ENCODE assay signal across 16 cellular contexts in genomic region chr3:43584043-43584826, GRCh38. TPM values are rescaled to one million over a fixed set of nuclear protein-coding genes. Genes with fewer than 3 reads are reported as not detected.
DNase-seq lines count a peak whose midpoint lies in the region; ATAC-seq, FAIRE-seq and TF ChIP-seq lines count a peak whose summit lies in the region.
"Had no signal": no experiment of that assay in that cellular context is flagged by ENCODE, and none has a peak within 500 bp of the region (broad histone marks: within the 10 kb centered on the region; RNA-seq: fewer than 3 reads in every experiment).

No MANE protein-coding gene starts in this region.

- H3K27ac ChIP-seq in GM23248 = no peak overlapping the region
- H3K27ac ChIP-seq in K562 (ENCODE audit: extremely low read depth, low read depth, low read length) = peak overlapping the region; percentile 77
- H3K27ac ChIP-seq in naive thymus-derived CD4-positive, alpha-beta T cell (ENCODE audit: low read depth, low read length) = no peak overlapping the region
- H3K27ac ChIP-seq in upper lobe of right lung = no peak overlapping the region
- H3K27ac ChIP-seq: colonic mucosa, SK-N-MC, spleen had no signal

- peak in 1 of 2 experiments; percentile 39; a peak in 2 of 4 replicates for TF ChIP-seq RAD21 in K562 (CRISPR knock-in tag; conservative IDR thresholded peaks at IDR 0.05 in 1 of 2, IDR thresholded peaks at IDR 0.05 in 1 of 2)

- H3K27me3 Mint-ChIP-seq in naive thymus-derived CD4-positive, alpha-beta T cell = no peaks in the 10 kb centered on the region

- peak; percentile 89 for FAIRE-seq in K562 (lab: Jason Lieb, UNC)
- FAIRE-seq: GM12892 had no signal

- H3K36me3 ChIP-seq in GM23248 (ENCODE audit: low read depth) (no peaks in the 10 kb centered on the region), K562 (ENCODE audit: control insufficient read depth, insufficient read depth, low read length) (peaks cover 4% of the 10 kb centered on the region; the same call in 1 of the 3 replicates), upper lobe of right lung (no peaks in the 10 kb centered on the region)
- no peaks in the 10 kb centered on the region for H3K36me3 ChIP-seq in naive thymus-derived CD4-positive, alpha-beta T cell (ENCODE audit: control insufficient read depth in 2 of 3, insufficient read depth in 3 of 3, low read length in 3 of 3)
- H3K36me3 ChIP-seq: colonic mucosa, thoracic aorta had no signal

- in situ Hi-C loops in GM23248 (cut with MboI) (no loop called here), K562 (cut with MboI) (no loop called here)

- intact Hi-C loops in K562 (cut with micrococcal nuclease) = loop anchor here (5.0 kb wide), 1 partner anchor 38 kb away; the partner anchor contains the start of gene ANO10
- intact Hi-C loops in naive thymus-derived CD4-positive, alpha-beta T cell (cut with micrococcal nuclease) = no loop called here
- intact Hi-C loops in upper lobe of right lung (cut with DNase I) = no loop called here

- 0 out of 2 replicates have a peak, but pooled peaks have one; percentile 29 for TF ChIP-seq EP300 in K562 (IDR thresholded peaks at IDR 0.05; ENCODE audit: low read length)

- peaks cover 0 to 16% (median 7%) of the 10 kb centered on the region in 5 donors for H3K36me3 Mint-ChIP-seq in naive thymus-derived CD4-positive, alpha-beta T cell

- H3K4me1 ChIP-seq in GM23248 (ENCODE audit: insufficient read depth) = peaks cover 21% of the 10 kb centered on the region
- peaks cover 15 to 44% of the 10 kb centered on the region in 2 experiments for H3K4me1 ChIP-seq in K562 (replicated peaks in 1 of 2; ENCODE audit: control insufficient read depth in 2 of 2, insufficient read depth in 2 of 2, low read length in 2 of 2)
- peaks cover 0 to 4% of the 10 kb centered on the region in 2 donors for H3K4me1 ChIP-seq in naive thymus-derived CD4-positive, alpha-beta T cell (ENCODE audit: control insufficient read depth in 2 of 2, insufficient read depth in 2 of 2, low read length in 2 of 2)
- H3K4me1 ChIP-seq in upper lobe of right lung = no peaks in the 10 kb centered on the region
- H3K4me1 ChIP-seq: colonic mucosa had no signal

- H3K4me3 Mint-ChIP-seq in naive thymus-derived CD4-positive, alpha-beta T cell = no peak overlapping the region

- H3K9me1 ChIP-seq in K562 (ENCODE audit: control insufficient read depth, insufficient read depth, low read length) = no peaks in the 10 kb centered on the region

- peak; percentile 81 to 87 for ATAC-seq in activated CD4-positive, CD25-positive, alpha-beta regulatory T cell treated with anti-CD3 and anti-CD28 coated beads, Interleukin-2, amount 50 U/mL, for 24 hours
- peak; percentile 74 for ATAC-seq in K562
- ATAC-seq in naive thymus-derived CD4-positive, alpha-beta T cell = peak; percentile 59
- ATAC-seq in upper lobe of right lung = no peak

- no peak for TF ChIP-seq POLR2A in K562 (conservative IDR thresholded peaks at IDR 0.05)

- no peak overlapping the region for H2AFZ ChIP-seq in GM23248
- H2AFZ ChIP-seq in K562 (ENCODE audit: low read depth, low read length) = peak overlapping the region; percentile 83

- no peak for DNase-seq in activated CD4-positive, CD25-positive, alpha-beta regulatory T cell (lab: John Stamatoyannopoulos, UW)
- DNase-seq in GM23248 = peak; percentile 7
- DNase-seq in K562 (ENCODE audit: extremely low read depth in 1 of 4, low spot score in 3 of 4) = peak; percentile 35 to 73 (median 38)
- peak in 7 of 9 donors; percentile 6 to 43 (median 22) for DNase-seq in naive thymus-derived CD4-positive, alpha-beta T cell
- DNase-seq in ureter (ENCODE audit: low spot score) = no peak
- no peak for DNase-seq in middle frontal gyrus (ENCODE audit: extremely low spot score, low spot score)
- no peak for DNase-seq in upper lobe of right lung
- DNase-seq: 8988T; activated effector memory CD4-positive, alpha-beta T cell treated with Interleukin-2 at 50 U/mL for 16 hours; colonic mucosa; DMS 273 treated with DMSO at 0.1 percent for 48 hours; spleen had no signal

- H3F3A ChIP-seq in GM23248 (ENCODE audit: insufficient read depth) = peaks cover 19% of the 10 kb centered on the region

- H4K20me1 ChIP-seq in GM23248 (ENCODE audit: insufficient read depth) (no peaks in the 10 kb centered on the region), K562 (replicated peaks; ENCODE audit: control insufficient read depth, insufficient read depth, low read length) (no peaks in the 10 kb centered on the region)

- H3K27me3 ChIP-seq in GM23248 (replicated peaks; ENCODE audit: insufficient read depth) = no peaks in the 10 kb centered on the region
- H3K27me3 ChIP-seq in K562 (ENCODE audit: control insufficient read depth in 2 of 2, insufficient read depth in 2 of 2, low read length in 2 of 2) = no peaks in the 10 kb centered on the region
- no peaks in the 10 kb centered on the region for H3K27me3 ChIP-seq in naive thymus-derived CD4-positive, alpha-beta T cell (ENCODE audit: control insufficient read depth in 2 of 2, insufficient read depth in 2 of 2, low read length in 2 of 2)
- no peaks in the 10 kb centered on the region for H3K27me3 ChIP-seq in upper lobe of right lung
- H3K27me3 ChIP-seq: colonic mucosa, spleen had no signal

- TF ChIP-seq CTCF in K562 (IDR thresholded peaks at IDR 0.05 in 2 of 3, conservative IDR thresholded peaks at IDR 0.05 in 1 of 3; ENCODE audit: insufficient read depth in 2 of 3, low read depth in 1 of 3, low read length in 3 of 3) (peak in 2 of 3 experiments; percentile 28 to 39; a peak in 3 of 6 replicates), upper lobe of right lung (IDR thresholded peaks at IDR 0.05) (no peak)

- H3K9me2 ChIP-seq in GM23248 (ENCODE audit: insufficient read depth) = no peaks in the 10 kb centered on the region

- H3K4me2 ChIP-seq in GM23248 (ENCODE audit: unreplicated experiment) (no peak overlapping the region), K562 (ENCODE audit: insufficient read depth, low read length) (peak overlapping the region; percentile 77)

- CTCF ChIA-PET in K562 (lab: Yijun Ruan, JAX; ENCODE audit: low intra/inter-chr PET ratio) = no interaction called here
- CTCF ChIA-PET in naive thymus-derived CD4-positive, alpha-beta T cell (lab: Charles Lee) = no interaction called here

- POLR2A ChIA-PET in K562 (lab: Yijun Ruan, JAX) = no interaction called here
- POLR2A ChIA-PET in naive thymus-derived CD4-positive, alpha-beta T cell (lab: Charles Lee) = interaction anchor here (0.5 kb wide), 1 partner anchor 1031 kb away, joined by 3 read pairs; no protein-coding TSS in a partner anchor

- H3K79me2 ChIP-seq in GM23248 (ENCODE audit: insufficient read depth) (0 out of 2 replicates have a peak, but pooled peaks cover 5% of the 10 kb centered on the region), K562 (ENCODE audit: control insufficient read depth, insufficient read depth, low read length) (peaks cover 11% of the 10 kb centered on the region; the same call in 2 of the 3 replicates)

- no peaks in the 10 kb centered on the region for H3K9me3 ChIP-seq in GM23248 (ENCODE audit: low read depth)
- no peaks in the 10 kb centered on the region for H3K9me3 ChIP-seq in K562 (replicated peaks; ENCODE audit: control insufficient read depth, insufficient read depth, low read depth, low read length)
- H3K9me3 ChIP-seq in naive thymus-derived CD4-positive, alpha-beta T cell (ENCODE audit: control insufficient read depth in 2 of 3, low read length in 3 of 3) = no peaks in the 10 kb centered on the region
- no peaks in the 10 kb centered on the region for H3K9me3 ChIP-seq in upper lobe of right lung
- H3K9me3 ChIP-seq: colonic mucosa, spleen, thoracic aorta had no signal

- H3K4me1 Mint-ChIP-seq in naive thymus-derived CD4-positive, alpha-beta T cell = peaks cover 6 to 21% (median 16%) of the 10 kb centered on the region in 7 donors

- no TSS peak for BruUV-seq in K562 (replicated peaks; lab: Mats Ljungman, UMichigan)

- H3K9me3 Mint-ChIP-seq in naive thymus-derived CD4-positive, alpha-beta T cell = peaks cover 0 to 2% (median 0%) of the 10 kb centered on the region in 11 donors

- 92 to 95% methylated on average over 14 of the region's 14 CpGs for whole genome bisulfite sequencing in GM23248 (ENCODE audit: low coverage in 1 of 2, low lambda C conversion rate in 2 of 2, missing lambda C conversion rate in 2 of 2), 2 experiments
- 43% methylated on average over 14 of the region's 14 CpGs for WGBS in K562 (ENCODE audit: insufficient coverage, low coverage, missing lambda C conversion rate)

- H3K27ac Mint-ChIP-seq in naive thymus-derived CD4-positive, alpha-beta T cell = peak overlapping the region in 3 of 9 donors; percentile 19 to 45 (median 23)

- H3K4me3 ChIP-seq in GM23248 = no peak overlapping the region
- H3K4me3 ChIP-seq in K562 = no peak overlapping the region
- H3K4me3 ChIP-seq in naive thymus-derived CD4-positive, alpha-beta T cell (ENCODE audit: low read length) = no peak overlapping the region
- no peak overlapping the region for H3K4me3 ChIP-seq in upper lobe of right lung
- H3K4me3 ChIP-seq: colonic mucosa, SK-N-MC, spleen, thoracic aorta had no signal

- H3K9ac ChIP-seq in GM23248 (no peak overlapping the region), K562 (ENCODE audit: insufficient read depth in 1 of 2, low read depth in 2 of 2, low read length in 2 of 2) (peak overlapping the region; percentile 37 to 40; a peak in 3 of 4 replicates)

RNA-seq across cellular contexts. Expression of gene ANO10, which starts 37.6 kb away (rescaled TPM):
- 45.0 and 51.1 TPM in 2 replicates for total RNA-seq in GM23248 (2014; rRNA removed; shearing (Covaris generic))
- polyA plus RNA-seq in GM23248 (2016; fragmentation: Nextera tagmentation; extraction: Ambion mirVana) (73.2 and 74.4 TPM in 2 replicates), K562 (2011; rRNA removed) (44.9 and 46.0 TPM in 2 replicates), K562 (2014; fragmentation: Illumina TruSeq; extraction: Trizol) (33.1 and 34.8 TPM in 2 replicates), K562 (2014; fragmentation: Nextera tagmentation; extraction: Ambion mirVana) (10 to 100 TPM in 1 of 2 experiments, 1 to 10 TPM in 1; 6.4 to 14.2 TPM), K562 (2014; rRNA removed) (25.7 and 27.5 TPM in 2 replicates)
- 97.9 and 159 TPM in 2 replicates for total RNA-seq in K562 (2011; cell fraction: chromatin; rRNA removed; ENCODE audit: low replicate concordance)
- total RNA-seq in K562 (2011; cell fraction: nucleolus; rRNA removed) = 79.0 and 95.4 TPM in 2 replicates
- total RNA-seq in K562 (2011; cell fraction: nucleoplasm; rRNA removed) = 95.5 and 111 TPM in 2 replicates
- total RNA-seq in K562 (2014; rRNA removed) (27.2 and 27.9 TPM in 2 replicates), K562 (2014; rRNA removed; fragmentation: Illumina TruSeq; extraction: Trizol) (36.3 and 42.8 TPM in 2 replicates), K562 (2015; rRNA removed; fragmentation: Illumina TruSeq; extraction: Trizol) (32.3 and 36.3 TPM in 2 replicates), K562 (2021) (41.3 and 41.7 TPM in 2 replicates), ureter (38.0 TPM), upper lobe of right lung (30.6 TPM)
- polyA plus RNA-seq in K562 (2011; cell fraction: cytosol; rRNA removed) = 22.8 and 42.5 TPM in 2 replicates
- polyA plus RNA-seq in K562 (2011; cell fraction: nucleus; rRNA removed) = 16.3 and 23.3 TPM in 2 replicates
- polyA plus RNA-seq in K562 (2012) = 32.9 and 41.8 TPM in 2 replicates
- 71.7 and 92.2 TPM in 2 replicates for polyA minus RNA-seq in K562 (2011; rRNA and poly(A)+ RNA removed)
- polyA minus RNA-seq in K562 (2011; cell fraction: cytosol; rRNA and poly(A)+ RNA removed) = 22.3 and 28.8 TPM in 2 replicates
- polyA minus RNA-seq in K562 (2011; cell fraction: nucleus; rRNA and poly(A)+ RNA removed) = 44.7 and 71.0 TPM in 2 replicates
- 10 to 100 TPM in 2 of 5 experiments, 1 to 10 TPM in 3; 6.1 to 13.6 (median 9.3) TPM for total RNA-seq in naive thymus-derived CD4-positive, alpha-beta T cell
- 10 to 100 TPM in 1 of 2 donors, 1 to 10 TPM in 1; 7.4 to 10.7 TPM for polyA plus RNA-seq in naive thymus-derived CD4-positive, alpha-beta T cell

Comparison
In these comparisons a context has a peak if more than half of its experiments do, and no peak if none do; other contexts are left out.
1. DNase-seq: peak in GM23248 (single experiment), K562 (4 of 4) and naive thymus-derived CD4-positive, alpha-beta T cell (7 of 9); none in activated CD4-positive, CD25-positive, alpha-beta regulatory T cell (0 of 4), ureter (single experiment), middle frontal gyrus (single experiment) and upper lobe of right lung (single experiment).